Comparison of ENCODE assay signal across 11 cellular contexts in the genomic region with DNA sequence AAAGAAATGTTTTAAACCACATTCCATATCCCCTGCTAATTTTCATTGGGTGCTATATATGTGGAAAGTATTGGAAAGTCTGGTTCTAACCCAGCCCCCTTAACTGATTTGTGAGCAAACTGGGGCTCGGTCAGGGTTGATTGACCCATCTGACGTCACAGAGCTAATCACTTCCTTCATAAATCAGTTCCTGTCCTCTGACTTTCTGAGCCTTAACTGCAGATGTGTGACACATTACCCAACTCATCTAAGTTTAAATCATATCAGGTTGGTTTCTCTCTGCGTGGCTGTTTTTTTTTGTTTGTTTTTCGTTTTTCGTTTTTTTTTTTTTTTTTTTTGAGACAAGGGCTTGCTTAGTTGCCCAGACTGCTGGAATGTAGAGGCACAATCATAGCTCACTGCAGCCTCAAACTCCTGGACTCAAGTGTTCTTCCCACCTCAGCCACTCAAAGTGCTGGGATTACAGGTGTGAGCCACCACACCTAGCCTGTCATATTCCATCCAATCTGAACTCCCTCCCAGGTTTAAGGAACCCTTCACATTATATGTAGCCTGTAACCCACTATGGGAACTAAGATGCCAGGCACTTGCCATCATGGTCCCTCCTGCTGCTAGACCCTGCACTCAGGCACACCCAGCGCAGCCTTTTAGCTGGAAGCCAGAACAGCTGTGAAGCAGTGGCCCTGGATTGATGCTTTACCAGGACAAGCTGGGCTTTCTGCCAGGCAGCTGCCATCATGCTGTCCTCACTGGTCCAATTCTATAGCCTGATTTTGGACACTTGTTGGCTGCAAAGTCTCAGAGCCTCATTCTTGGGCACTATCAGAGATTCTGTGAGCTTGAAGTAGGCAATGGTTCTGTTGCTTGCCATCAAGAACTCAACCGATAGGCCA. TPM values are rescaled to one million over a fixed set of nuclear protein-coding genes. Genes with fewer than 3 reads are reported as not detected.
DNase-seq lines count a peak whose midpoint lies in the region; ATAC-seq lines count a peak whose summit lies in the region.
"Had no signal": no experiment of that assay in that cellular context is flagged by ENCODE, and none has a peak within 500 bp of the region (broad histone marks: within the 10 kb centered on the region; RNA-seq: fewer than 3 reads in every experiment).

No MANE protein-coding gene starts in this region.

- peaks cover 3% of the 10 kb centered on the region for H3K36me3 Mint-ChIP-seq in effector memory CD8-positive, alpha-beta T cell (ENCODE audit: insufficient read depth)
- H3K36me3 Mint-ChIP-seq: activated naive CD8-positive, alpha-beta T cell; T-cell had no signal

- H3K9me3 ChIP-seq in right cardiac atrium (ENCODE audit: control insufficient read depth, low read length), result no peaks in the 10 kb centered on the region

- intact Hi-C loops in right cardiac atrium (cut with DNase I), result no loop called here

- H3K4me3 Mint-ChIP-seq in effector memory CD8-positive, alpha-beta T cell, result no peak overlapping the region
- H3K4me3 Mint-ChIP-seq: activated naive CD8-positive, alpha-beta T cell; T-cell had no signal

- H3K27ac Mint-ChIP-seq in effector memory CD8-positive, alpha-beta T cell, result no peak overlapping the region
- H3K27ac Mint-ChIP-seq: activated naive CD8-positive, alpha-beta T cell; T-cell had no signal

- H3K9me3 Mint-ChIP-seq in effector memory CD8-positive, alpha-beta T cell, result no peaks in the 10 kb centered on the region
- H3K9me3 Mint-ChIP-seq: T-cell had no signal

- ATAC-seq in GM18498 (IDR thresholded peaks at IDR 0.05; ENCODE audit: unreplicated experiment), result peak; percentile 66
- peak; percentile 62 for ATAC-seq in GM21381 (IDR thresholded peaks at IDR 0.05; ENCODE audit: unreplicated experiment)
- ATAC-seq in HG03159 (IDR thresholded peaks at IDR 0.05; ENCODE audit: unreplicated experiment), result peak; percentile 81
- ATAC-seq in effector memory CD8-positive, alpha-beta T cell (replicated peaks), result peak; percentile 45
- ATAC-seq in right cardiac atrium, result no peak
- ATAC-seq: T-cell had no signal

- no peaks in the 10 kb centered on the region for H3K27me3 ChIP-seq in right cardiac atrium (ENCODE audit: control insufficient read depth, insufficient read depth)

- H3K4me1 ChIP-seq in right cardiac atrium (ENCODE audit: control insufficient read depth, insufficient read depth, low read length), result no peaks in the 10 kb centered on the region

- no peak overlapping the region for H3K4me3 ChIP-seq in right cardiac atrium (ENCODE audit: low read length)

- peaks cover 9 to 21% of the 10 kb centered on the region in 2 donors for H3K27me3 Mint-ChIP-seq in effector memory CD8-positive, alpha-beta T cell

- no peak for DNase-seq in effector memory CD8-positive, alpha-beta T cell
- no peak for DNase-seq in SIG-M5 (lab: John Stamatoyannopoulos, UW)
- no peak for DNase-seq in activated CD4-positive, alpha-beta T cell treated with anti-CD3 and anti-CD28 coated beads for 4 hours
- DNase-seq in right cardiac atrium, result no peak
- DNase-seq in NCI-H1436 treated with DMSO at 0.1 percent for 48 hours (lab: John Stamatoyannopoulos, UW), result no peak
- DNase-seq: DND-41 had no signal

- no peak overlapping the region for H3K27ac ChIP-seq in right cardiac atrium (ENCODE audit: low read length)

- no peaks in the 10 kb centered on the region for H3K4me1 Mint-ChIP-seq in effector memory CD8-positive, alpha-beta T cell (ENCODE audit: low read depth in 2 of 2)
- H3K4me1 Mint-ChIP-seq: T-cell had no signal

- 73% methylated on average over 7 of the region's 7 CpGs for WGBS in right cardiac atrium

RNA-seq across cellular contexts. Expression of a gene that starts 6.9 kb away (rescaled TPM):
- 100 to 1,000 TPM in 2 of 4 donors, 10 to 100 TPM in 2; 94.4 to 106 (median 98.0) TPM for total RNA-seq in right cardiac atrium
- 19.5 TPM for polyA plus RNA-seq in right cardiac atrium

Comparison
In these comparisons a context has a peak if more than half of its experiments do, and no peak if none do; other contexts are left out.
1. ATAC-seq: peak in GM18498 (single experiment), GM21381 (single experiment), HG03159 (single experiment) and effector memory CD8-positive, alpha-beta T cell (single experiment); none in right cardiac atrium (0 of 2).